Comparison of ENCODE assay signal across 10 cellular contexts in the genomic region with DNA sequence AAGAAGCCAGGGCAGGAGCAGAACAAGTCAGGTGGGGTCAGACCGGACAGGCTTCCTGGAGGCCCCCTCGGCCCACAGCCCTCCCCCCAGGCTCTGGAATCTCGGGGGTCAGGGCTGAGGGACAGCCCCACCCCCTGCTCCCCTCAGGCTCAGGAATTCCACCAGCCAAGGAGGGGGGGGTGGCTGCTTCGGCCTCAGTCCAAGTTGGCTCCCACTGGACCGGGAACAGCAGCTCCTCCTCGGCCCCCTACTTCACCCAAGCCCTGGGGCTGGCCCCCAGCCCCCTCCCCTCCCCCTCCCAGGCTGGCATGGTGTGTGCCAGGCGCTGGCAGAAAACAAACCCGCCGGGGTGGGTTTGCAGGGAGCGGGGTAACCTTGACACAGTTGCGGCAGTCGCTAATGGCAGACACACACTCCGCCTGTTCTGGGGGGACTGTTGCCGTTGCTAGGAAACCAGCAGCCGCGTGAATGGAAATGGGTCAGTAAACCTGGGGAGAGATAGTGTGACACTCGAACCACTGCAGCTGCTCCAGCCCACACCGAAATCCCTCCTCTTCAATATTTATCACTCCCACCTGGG. TPM values are rescaled to one million over a fixed set of nuclear protein-coding genes. Genes with fewer than 3 reads are reported as not detected.
DNase-seq lines count a peak whose midpoint lies in the region; ATAC-seq, FAIRE-seq and TF ChIP-seq lines count a peak whose summit lies in the region.
"Had no signal": no experiment of that assay in that cellular context is flagged by ENCODE, and none has a peak within 500 bp of the region (broad histone marks: within the 10 kb centered on the region; RNA-seq: fewer than 3 reads in every experiment).

No MANE protein-coding gene starts in this region.

- no peak overlapping the region for H3K4ac ChIP-seq in neuronal stem cell (ENCODE audit: low read length)

- H3K4me1 ChIP-seq in HepG2 (ENCODE audit: insufficient read depth, low read length) (peaks cover 89% of the 10 kb centered on the region), right lobe of liver (peaks cover 0 to 58% (median 23%) of the 10 kb centered on the region in 4 donors), neuronal stem cell (ENCODE audit: control insufficient read depth in 2 of 2, insufficient read depth in 1 of 2, low read depth in 1 of 2, low read length in 2 of 2) (peaks cover 71 to 85% of the 10 kb centered on the region in 2 donors), aorta (ENCODE audit: control insufficient read depth in 1 of 2, insufficient read depth in 2 of 2, low read length in 2 of 2) (peaks cover 0 to 4% of the 10 kb centered on the region in 2 donors)

- POLR2A ChIA-PET in HepG2 (lab: Yijun Ruan, JAX), result interaction anchor here (0.9 to 4.5 kb wide), 8 partner anchors 8 to 82 kb away, joined by 3 to 48 read pairs (median 4); partner anchors contain the start of gene WASF2

- H3K18ac ChIP-seq in neuronal stem cell (ENCODE audit: low read length), result peak overlapping the region; percentile 94

- no peak for TF ChIP-seq EP300 in HepG2 (IDR thresholded peaks at IDR 0.05; ENCODE audit: low read depth in 2 of 2, low read length in 2 of 2)
- TF ChIP-seq EP300 in HepG2 (CRISPR knock-in tag; IDR thresholded peaks at IDR 0.05; ENCODE audit: borderline replicate concordance), result no peak

- TF ChIP-seq CTCF in HepG2 (CRISPR knock-in tag; IDR thresholded peaks at IDR 0.05) (no peak), right lobe of liver (IDR thresholded peaks at IDR 0.05) (no peak)

- in situ Hi-C loops in HepG2 (cut with HindIII; ENCODE audit: extremely low pct_ligation_motif_present, low pct_unique_long_range_greater_than_20kb), result no loop called here

- H3K27me3 ChIP-seq in HepG2 (ENCODE audit: control insufficient read depth in 1 of 2, insufficient read depth in 2 of 2, low read length in 2 of 2) (no peaks in the 10 kb centered on the region), right lobe of liver (no peaks in the 10 kb centered on the region), neuronal stem cell (ENCODE audit: control insufficient read depth in 3 of 3, insufficient read depth in 3 of 3, low read depth in 1 of 3, low read length in 3 of 3) (no peaks in the 10 kb centered on the region), aorta (ENCODE audit: control insufficient read depth in 1 of 2, insufficient read depth in 2 of 2, low read length in 1 of 2) (no peaks in the 10 kb centered on the region)

- TF ChIP-seq POLR2A in HepG2 (IDR thresholded peaks at IDR 0.05; ENCODE audit: insufficient read depth in 1 of 2, low read depth in 2 of 2, low read length in 2 of 2) (no peak), right lobe of liver (IDR thresholded peaks at IDR 0.05) (no peak), H54 (IDR thresholded peaks at IDR 0.05; ENCODE audit: low read depth, low read length) (no peak)

- no peak for TF ChIP-seq RAD21 in HepG2 (CRISPR knock-in tag; IDR thresholded peaks at IDR 0.05)

- no peak overlapping the region for H3K14ac ChIP-seq in neuronal stem cell (ENCODE audit: low read length)

- peaks cover 15% of the 10 kb centered on the region for H4K20me1 ChIP-seq in HepG2 (ENCODE audit: insufficient read depth, low read length)

- BruUV-seq in HepG2 (replicated peaks; lab: Mats Ljungman, UMichigan), result no TSS peak

- no peak for FAIRE-seq in HepG2 (lab: Jason Lieb, UNC)
- no peak for FAIRE-seq in H54 (lab: Jason Lieb, UNC)

- 8% methylated on average over 12 of the region's 18 CpGs for WGBS in HepG2 (ENCODE audit: low lambda C conversion rate)
- WGBS in right lobe of liver (ENCODE audit: insufficient coverage, low coverage, low lambda C conversion rate, missing lambda C conversion rate), result 19% methylated on average over 4 of the region's 18 CpGs
- no CpG with 5 or more reads among the region's 18 CpGs for WGBS in neuronal stem cell (ENCODE audit: extremely low coverage in 2 of 2, insufficient read length in 2 of 2, insufficient replicate concordance in 1 of 2), 2 donors
- WGBS in aorta, 2 donors, result 10 to 12% methylated on average over 17 to 18 of the region's 18 CpGs

- peak overlapping the region; percentile 61 for H2BK15ac ChIP-seq in neuronal stem cell (ENCODE audit: low read length)

- H3K36me3 ChIP-seq in HepG2 (replicated peaks in 1 of 2; ENCODE audit: control insufficient read depth in 1 of 2, insufficient read depth in 2 of 2, low read length in 2 of 2) (no peaks in the 10 kb centered on the region), right lobe of liver (no peaks in the 10 kb centered on the region), neuronal stem cell (replicated peaks in 1 of 2; ENCODE audit: control insufficient read depth in 2 of 2, insufficient read depth in 2 of 2, low read length in 2 of 2) (peaks cover 0 to 2% of the 10 kb centered on the region in 2 donors), aorta (ENCODE audit: control insufficient read depth in 1 of 2, insufficient read depth in 2 of 2, low read length in 1 of 2) (no peaks in the 10 kb centered on the region)

- H2BK5ac ChIP-seq in neuronal stem cell (ENCODE audit: low read length), result peak overlapping the region; percentile 88

- H4K91ac ChIP-seq in neuronal stem cell (ENCODE audit: low read depth, low read length, poor library complexity), result no peak overlapping the region

- peak overlapping the region; percentile 84 for H2BK120ac ChIP-seq in neuronal stem cell (ENCODE audit: low read depth, low read length)

- intact Hi-C loops in HepG2 (cut with micrococcal nuclease; ENCODE audit: unreplicated experiment) (loop anchor here (5.0 kb wide), 1 partner anchor 44 kb away; no protein-coding TSS in a partner anchor), right lobe of liver (cut with DNase I) (no loop called here), aorta (cut with DNase I) (no loop called here)

- H3K9me3 ChIP-seq in HepG2 (ENCODE audit: low read length) (no peaks in the 10 kb centered on the region), right lobe of liver (no peaks in the 10 kb centered on the region), neuronal stem cell (replicated peaks in 1 of 2; ENCODE audit: control insufficient read depth in 2 of 2, insufficient read depth in 1 of 2, low read depth in 1 of 2, low read length in 2 of 2) (no peaks in the 10 kb centered on the region), aorta (ENCODE audit: control insufficient read depth, low read length) (no peaks in the 10 kb centered on the region)

- peak overlapping the region; percentile 12 to 55 (median 52) for H3K4me3 ChIP-seq in HepG2 (replicated peaks in 1 of 3; ENCODE audit: insufficient read depth in 1 of 3, low read depth in 2 of 3, low read length in 3 of 3)
- no peak overlapping the region for H3K4me3 ChIP-seq in right lobe of liver
- H3K4me3 ChIP-seq in neuronal stem cell (ENCODE audit: low read length in 2 of 2), result peak overlapping the region in 1 of 2 donors; percentile 24
- no peak overlapping the region for H3K4me3 ChIP-seq in aorta (ENCODE audit: low read length in 2 of 2)

- peaks cover 31% of the 10 kb centered on the region for H3K79me2 ChIP-seq in HepG2 (ENCODE audit: insufficient read depth, low read length)

- peak overlapping the region; percentile 36; the same call in 1 of the 2 replicates for H3K9ac ChIP-seq in HepG2 (ENCODE audit: insufficient read depth, low read depth, low read length)
- H3K9ac ChIP-seq in neuronal stem cell (ENCODE audit: low read depth, low read length, poor library complexity), result peak overlapping the region; percentile 26

- peak overlapping the region; percentile 18 for H3K23ac ChIP-seq in neuronal stem cell (ENCODE audit: low read depth, low read length, poor library complexity)

- peaks cover 4% of the 10 kb centered on the region for H3K79me1 ChIP-seq in neuronal stem cell (ENCODE audit: low read depth, low read length)

- H2AFZ ChIP-seq in HepG2 (ENCODE audit: low read length) (no peak overlapping the region), neuronal stem cell (ENCODE audit: low read length) (no peak overlapping the region)

- H2AK5ac ChIP-seq in neuronal stem cell (ENCODE audit: low read depth, low read length), result peak overlapping the region; percentile 6

- H2BK12ac ChIP-seq in neuronal stem cell (ENCODE audit: low read length), result no peak overlapping the region

- ATAC-seq in HepG2, result no peak
- no peak for ATAC-seq in right lobe of liver
- ATAC-seq in aorta (ENCODE audit: low FRiP score), result no peak
- no peak for ATAC-seq in HG03521 (IDR thresholded peaks at IDR 0.05; ENCODE audit: unreplicated experiment)

- CTCF ChIA-PET in HepG2 (lab: Yijun Ruan, JAX; ENCODE audit: low intra/inter-chr PET ratio, low total read pairs), result no interaction called here

- H4K8ac ChIP-seq in neuronal stem cell (ENCODE audit: low read depth, low read length), result no peak overlapping the region

- H3K4me2 ChIP-seq in HepG2 (ENCODE audit: low read depth, low read length), result peak overlapping the region; percentile 95
- peak overlapping the region; percentile 65 for H3K4me2 ChIP-seq in neuronal stem cell (ENCODE audit: insufficient read depth, low read length, poor library complexity, severe bottlenecking)

- peak; percentile 42 for DNase-seq in HepG2 (ENCODE audit: low spot score)
- no peak for DNase-seq in right lobe of liver
- DNase-seq in globus pallidus (ENCODE audit: low spot score), result peak; percentile 24
- DNase-seq in neuronal stem cell (ENCODE audit: low spot score), result no peak
- DNase-seq in aorta, result no peak
- no peak for DNase-seq in ureter (ENCODE audit: low spot score)
- DNase-seq in H54 (ENCODE audit: insufficient read length, low spot score), result no peak
- DNase-seq: activated gamma-delta T cell treated with Interleukin-2 at 50 U/mL for 16 hours, NCI-H2081 treated with DMSO at 0.1 percent for 48 hours had no signal

- H3K27ac ChIP-seq in HepG2 (ENCODE audit: extremely low read length, insufficient read depth, low read length) (peak overlapping the region; percentile 58), right lobe of liver (no peak overlapping the region), neuronal stem cell (replicated peaks; ENCODE audit: low read length) (peak overlapping the region; percentile 93), aorta (ENCODE audit: low read depth in 1 of 2, low read length in 2 of 2) (peak overlapping the region; percentile 57 to 81)

RNA-seq across cellular contexts. Expression of gene AHDC1, which starts 32.4 kb away (rescaled TPM):
- 2.6 and 2.7 TPM in 2 replicates for total RNA-seq in HepG2 (2016; rRNA removed; fragmentation: Illumina TruSeq; extraction: Trizol)
- total RNA-seq in HepG2 (2016; cell fraction: cytosol; rRNA removed; fragmentation: Illumina TruSeq; extraction: Trizol; ENCODE audit: low read depth), result 1.9 and 2.6 TPM in 2 replicates
- total RNA-seq in HepG2 (2016; cell fraction: insoluble cytoplasmic fraction; rRNA removed; fragmentation: Illumina TruSeq; extraction: Trizol), result 3.1 and 3.5 TPM in 2 replicates
- 1.6 and 2.4 TPM in 2 replicates for total RNA-seq in HepG2 (2016; cell fraction: membrane; rRNA removed; fragmentation: Illumina TruSeq; extraction: Trizol)
- 3.0 and 6.6 TPM in 2 replicates for total RNA-seq in HepG2 (2016; cell fraction: nucleus; rRNA removed; fragmentation: Illumina TruSeq; extraction: Trizol)
- polyA plus RNA-seq in HepG2 (2011; rRNA removed), result 1.0 and 1.2 TPM in 2 replicates
- polyA plus RNA-seq in HepG2 (2011; cell fraction: cytosol; rRNA removed), result 0.52 and 0.72 TPM in 2 replicates
- 7.0 and 8.3 TPM in 2 replicates for polyA plus RNA-seq in HepG2 (2011; cell fraction: nucleus; rRNA removed)
- polyA plus RNA-seq in HepG2 (2012), result 4.7 and 7.3 TPM in 2 replicates
- 0.24 and 0.35 TPM in 2 replicates for polyA plus RNA-seq in HepG2 (2016; cell fraction: cytosol; fragmentation: Illumina TruSeq; extraction: Trizol; ENCODE audit: low read depth)
- polyA plus RNA-seq in HepG2 (2016; cell fraction: insoluble cytoplasmic fraction; fragmentation: Illumina TruSeq; extraction: Trizol; ENCODE audit: low read depth), result 3.9 and 4.0 TPM in 2 replicates
- 0.32 and 0.57 TPM in 2 replicates for polyA plus RNA-seq in HepG2 (2016; cell fraction: membrane; fragmentation: Illumina TruSeq; extraction: Trizol; ENCODE audit: low read depth)
- 12.2 and 16.8 TPM in 2 replicates for polyA plus RNA-seq in HepG2 (2016; cell fraction: nucleus; fragmentation: Illumina TruSeq; extraction: Trizol; ENCODE audit: insufficient read depth, low read depth)
- polyA minus RNA-seq in HepG2 (2011; rRNA and poly(A)+ RNA removed; ENCODE audit: low replicate concordance), result 3.1 and 6.5 TPM in 2 replicates
- polyA minus RNA-seq in HepG2 (2011; cell fraction: cytosol; rRNA and poly(A)+ RNA removed), result 3.1 and 3.7 TPM in 2 replicates
- 5.1 and 5.3 TPM in 2 replicates for polyA minus RNA-seq in HepG2 (2011; cell fraction: nucleus; rRNA and poly(A)+ RNA removed)
- total RNA-seq in right lobe of liver, result 10 to 100 TPM in 3 of 6 experiments, 1 to 10 TPM in 3; 5.5 to 21.3 (median 10.9) TPM
- 22.9 TPM for polyA plus RNA-seq in neuronal stem cell (2013, experiment 1 of 2)
- 22.9 TPM for polyA plus RNA-seq in neuronal stem cell (2013, experiment 2 of 2)
- total RNA-seq in aorta, result 10 to 100 TPM; 63.5 to 89.1 TPM
- 10 to 100 TPM in 1 of 2 donors, 1 to 10 TPM in 1; 7.8 to 23.9 TPM for polyA plus RNA-seq in aorta
- 27.3 TPM for total RNA-seq in ureter

Comparison
In these comparisons a context has a peak if more than half of its experiments do, and no peak if none do; other contexts are left out.
1. DNase-seq: peak in HepG2 (single experiment) and globus pallidus (single experiment); none in right lobe of liver (0 of 3), neuronal stem cell (single experiment), aorta (0 of 2), ureter (single experiment) and H54 (single experiment).
2. H3K27ac ChIP-seq: peak in HepG2 (single experiment), neuronal stem cell (single experiment) and aorta (2 of 2); none in right lobe of liver (0 of 3).
3. H3K4me3 ChIP-seq: peak in HepG2 (3 of 3); none in right lobe of liver (0 of 3) and aorta (0 of 2).